ENCODE assay signal across 11 cellular contexts in the genomic region with DNA sequence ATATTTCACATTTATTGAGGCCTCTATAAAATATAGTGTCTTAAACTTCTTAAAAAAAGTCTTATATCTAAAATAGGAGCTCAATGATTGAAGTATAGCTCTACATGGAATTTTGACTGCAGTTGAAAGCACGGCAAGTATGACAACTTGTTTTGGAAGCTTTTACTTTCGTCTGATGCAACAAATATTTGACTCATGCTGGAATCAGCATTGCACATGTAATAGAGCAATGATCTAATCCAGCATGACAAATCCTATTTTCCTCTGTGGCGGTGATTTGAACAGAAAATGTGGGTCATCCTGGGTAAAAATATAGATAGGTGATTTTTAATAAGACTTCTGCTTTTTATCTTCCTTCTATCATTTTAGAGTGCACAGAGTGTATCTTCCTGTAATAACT.
DNase-seq lines count a peak whose midpoint lies in the region; ATAC-seq and TF ChIP-seq lines count a peak whose summit lies in the region.
"Had no signal": no experiment of that assay in that cellular context is flagged by ENCODE, and none has a peak within 500 bp of the region (broad histone marks: within the 10 kb centered on the region; RNA-seq: fewer than 3 reads in every experiment).

No MANE protein-coding gene starts in this region.

- H3K27me3 ChIP-seq in Panc1 (ENCODE audit: control insufficient read depth, insufficient read depth, low read length): no peaks in the 10 kb centered on the region
- no peaks in the 10 kb centered on the region for H3K27me3 ChIP-seq in trophoblast cell (ENCODE audit: insufficient read depth, low read length)
- no peaks in the 10 kb centered on the region for H3K27me3 ChIP-seq in body of pancreas

- in situ Hi-C loops in Panc1 (cut with HindIII; ENCODE audit: low pct_unique_long_range_greater_than_20kb, low sequenced_read_pairs): no loop called here

- no peak overlapping the region for H4K12ac ChIP-seq in trophoblast cell (ENCODE audit: low read depth, low read length)

- intact Hi-C loops in Panc1 (cut with micrococcal nuclease; ENCODE audit: unreplicated experiment): loop anchor here (10.0 kb wide), 1 partner anchor 825 kb away; no protein-coding TSS in a partner anchor
- intact Hi-C loops in body of pancreas (cut with DNase I): no loop called here

- H2AK5ac ChIP-seq in trophoblast cell (ENCODE audit: low read length): no peak overlapping the region

- H2BK5ac ChIP-seq in trophoblast cell (ENCODE audit: low read depth, low read length, poor library complexity): no peak overlapping the region

- no peak overlapping the region for H3K4ac ChIP-seq in trophoblast cell (ENCODE audit: low read depth, low read length)

- H4K8ac ChIP-seq in trophoblast cell (ENCODE audit: low read depth, low read length): no peak overlapping the region

- no peak overlapping the region for H2BK120ac ChIP-seq in trophoblast cell (ENCODE audit: insufficient read depth, low read length, poor library complexity)

- H4K91ac ChIP-seq in trophoblast cell (ENCODE audit: low read depth, low read length): no peak overlapping the region

- no peak overlapping the region for H3K9ac ChIP-seq in trophoblast cell (ENCODE audit: low read length)

- CTCF ChIA-PET in Panc1 (lab: Charles Lee): no interaction called here

- H3K4me1 ChIP-seq in Panc1 (ENCODE audit: control insufficient read depth, insufficient read depth, low read length) (no peaks in the 10 kb centered on the region), trophoblast cell (ENCODE audit: control insufficient read depth in 1 of 2, insufficient read depth in 2 of 2, low read length in 2 of 2) (no peaks in the 10 kb centered on the region), body of pancreas (no peaks in the 10 kb centered on the region)

- peak; percentile 88 for DNase-seq in EL
- peak; percentile 17 for DNase-seq in Panc1 (ENCODE audit: low read depth, low spot score)
- peak; percentile 78 for DNase-seq in epithelial cell of prostate (ENCODE audit: low read depth, low spot score)
- peak; percentile 63 to 90 for DNase-seq in trophoblast cell
- DNase-seq in effector CD8-positive, alpha-beta T cell (lab: John Stamatoyannopoulos, UW): no peak
- no peak for DNase-seq in NCI-H774 (lab: John Stamatoyannopoulos, UW)
- no peak for DNase-seq in body of pancreas
- DNase-seq: NCI-H1048, NCI-H82 had no signal

- H2BK12ac ChIP-seq in trophoblast cell (ENCODE audit: low read length): no peak overlapping the region

- TF ChIP-seq POLR2A in body of pancreas (IDR thresholded peaks at IDR 0.05): no peak

- H3K27ac ChIP-seq in Panc1 (ENCODE audit: low read length) (no peak overlapping the region), epithelial cell of prostate (peak overlapping the region; percentile 66), trophoblast cell (ENCODE audit: low read depth, low read length) (no peak overlapping the region), body of pancreas (no peak overlapping the region)

- H3K14ac ChIP-seq in trophoblast cell (ENCODE audit: low read length): no peak overlapping the region

- no TSS peak for BruUV-seq in Panc1 (replicated peaks; lab: Mats Ljungman, UMichigan)

- H2AFZ ChIP-seq in trophoblast cell (ENCODE audit: insufficient read depth, low read length, poor library complexity): no peak overlapping the region

- POLR2A ChIA-PET in Panc1 (lab: Charles Lee): interaction anchor here (0.7 kb wide), 1 partner anchor 61 kb away, joined by 3 read pairs; no protein-coding TSS in a partner anchor

- TF ChIP-seq CTCF in Panc1 (IDR thresholded peaks at IDR 0.05): no peak
- TF ChIP-seq CTCF in body of pancreas (IDR thresholded peaks at IDR 0.05): no peak

- no peak overlapping the region for H3K18ac ChIP-seq in trophoblast cell (ENCODE audit: low read length)

- H3K79me2 ChIP-seq in trophoblast cell (ENCODE audit: control insufficient read depth, insufficient read depth, low read length, poor library complexity): no peaks in the 10 kb centered on the region

- peaks cover 20% of the 10 kb centered on the region for H3K9me3 ChIP-seq in Panc1 (ENCODE audit: control insufficient read depth, insufficient read depth, low read depth, low read length)
- no peaks in the 10 kb centered on the region for H3K9me3 ChIP-seq in trophoblast cell (ENCODE audit: insufficient read depth, low read depth, low read length)
- H3K9me3 ChIP-seq in body of pancreas: no peaks in the 10 kb centered on the region

- no peak overlapping the region for H3K23ac ChIP-seq in trophoblast cell (ENCODE audit: low read length)

- WGBS in trophoblast cell (ENCODE audit: extremely low coverage, insufficient coverage, insufficient read length): no CpG with 5 or more reads among the region's 3 CpGs
- WGBS in body of pancreas, 2 donors: 53 to 59% methylated on average over 3 of the region's 3 CpGs

- H3K4me3 ChIP-seq in Panc1 (ENCODE audit: low read depth in 2 of 2, low read length in 2 of 2) (no peak overlapping the region), trophoblast cell (ENCODE audit: low read depth, low read length) (no peak overlapping the region), body of pancreas (no peak overlapping the region)

- H3K79me1 ChIP-seq in trophoblast cell (ENCODE audit: low read length): no peaks in the 10 kb centered on the region

- H3K36me3 ChIP-seq in Panc1 (ENCODE audit: control insufficient read depth, insufficient read depth, low read length): no peaks in the 10 kb centered on the region
- no peaks in the 10 kb centered on the region for H3K36me3 ChIP-seq in trophoblast cell (ENCODE audit: control insufficient read depth in 1 of 2, insufficient read depth in 2 of 2, low read length in 2 of 2)
- H3K36me3 ChIP-seq in body of pancreas (replicated peaks in 1 of 2; ENCODE audit: insufficient read depth in 1 of 2, low read depth in 2 of 2): no peaks in the 10 kb centered on the region

- no peak for ATAC-seq in Panc1
- ATAC-seq in GM18861 (IDR thresholded peaks at IDR 0.05; ENCODE audit: unreplicated experiment): no peak
- no peak for ATAC-seq in body of pancreas
- ATAC-seq: sciatic nerve had no signal

- H3K4me2 ChIP-seq in trophoblast cell (ENCODE audit: low read length): no peak overlapping the region

Comparison
In these comparisons a context has a peak if more than half of its experiments do, and no peak if none do; other contexts are left out.
1. DNase-seq: peak in EL (single experiment), Panc1 (single experiment), epithelial cell of prostate (single experiment) and trophoblast cell (2 of 2); none in effector CD8-positive, alpha-beta T cell (single experiment), NCI-H774 (single experiment) and body of pancreas (0 of 4).